In genomic region chr7:8327199-8327598, GRCh38 we compare ENCODE assay signal across 31 cellular contexts.
"Had no signal": no experiment of that assay in that cellular context is flagged by ENCODE, and none has a peak within 500 bp of the region (broad histone marks: within the 10 kb centered on the region; RNA-seq: fewer than 3 reads in every experiment).

No MANE protein-coding gene starts in this region.

- H3K4me1 ChIP-seq: adrenal gland, ascending aorta, body of pancreas, breast epithelium had no signal

- H3K27ac ChIP-seq: adrenal gland, ascending aorta, body of pancreas, brain microvascular endothelial cell, breast epithelium, cardiac muscle cell had no signal

- H3K27me3 ChIP-seq: adrenal gland, ascending aorta, body of pancreas, brain microvascular endothelial cell, breast epithelium, cardiac muscle cell had no signal

- DNase-seq: activated effector memory CD4-positive, alpha-beta T cell treated with anti-CD3 and anti-CD28 coated beads, Interleukin-2, amount 50 U/mL, for 16 hours; activated effector memory CD4-positive, alpha-beta T cell treated with Interleukin-2 at 50 U/mL for 16 hours; activated gamma-delta T cell; activated gamma-delta T cell treated with Interleukin-2 at 50 U/mL for 16 hours; activated naive CD4-positive, alpha-beta T cell; activated naive CD4-positive, alpha-beta T cell treated with anti-CD3 and anti-CD28 coated beads for 36 hours; activated naive CD4-positive, alpha-beta T cell treated with anti-CD3 and anti-CD28 coated beads, Interleukin-2, amount 10 ng/mL, durations not matched to agents 7 days and 5 days; activated naive CD4-positive, alpha-beta T cell treated with anti-CD3 and anti-CD28 coated beads, Interleukin-2, amount 50 U/mL, for 16 hours; activated naive CD4-positive, alpha-beta T cell treated with Interleukin-2 at 50 U/mL for 16 hours; activated naive CD8-positive, alpha-beta T cell treated with anti-CD3 and anti-CD28 coated beads for 36 hours; activated naive CD8-positive, alpha-beta T cell treated with anti-CD3 and anti-CD28 coated beads, Interleukin-2, amount 10 ng/mL, durations not matched to agents 7 days and 5 days; activated naive CD8-positive, alpha-beta T cell treated with anti-CD3 and anti-CD28 coated beads, Interleukin-2, amount 50 U/mL, for 24 hours; activated T-cell treated with anti-CD3 and anti-CD28 coated beads, Interleukin-2, amount 50 U/mL, for 24 hours; activated T-cell treated with anti-CD3 and anti-CD28 coated beads, Interleukin-2, amount 50 U/mL, for 4 hours; activated T-cell treated with anti-CD3 and anti-CD28 coated beads, Interleukin-2, amount 50 U/mL, for 48 hours; activated T-cell treated with anti-CD3 and anti-CD28 coated beads, Interleukin-2, amount 50 U/mL, for 72 hours; adrenal gland; amniotic stem cell; amygdala; anterior cingulate cortex; aorta; body of pancreas; brain microvascular endothelial cell; caudate nucleus; central memory CD4-positive, alpha-beta T cell; cerebellar nuclear complex had no signal

- H3K9me3 ChIP-seq: adrenal gland, ascending aorta, body of pancreas, breast epithelium had no signal

- H3K36me3 ChIP-seq: adrenal gland, ascending aorta, brain microvascular endothelial cell, breast epithelium, cardiac muscle cell had no signal

- ATAC-seq: activated naive CD4-positive, alpha-beta T cell treated with anti-CD3 and anti-CD28 coated beads, Interleukin-2, amount 50 U/mL, for 72 hours; activated naive CD8-positive, alpha-beta T cell treated with anti-CD3 and anti-CD28 coated beads, Interleukin-2, amount 50 U/mL, for 24 hours; activated T-cell treated with anti-CD3 and anti-CD28 coated beads, Interleukin-2, amount 50 U/mL, for 4 hours; activated T-cell treated with anti-CD3 and anti-CD28 coated beads, Interleukin-2, amount 50 U/mL, for 72 hours; activated T-helper 17 cell treated with anti-CD3 and anti-CD28 coated beads, Interleukin-2, amount 50 U/mL, for 72 hours; body of pancreas had no signal

- H3K4me3 ChIP-seq: adrenal gland, ascending aorta, body of pancreas, breast epithelium, cardiac muscle cell had no signal
